Comparison of ENCODE assay signal across 10 cellular contexts in the genomic region with DNA sequence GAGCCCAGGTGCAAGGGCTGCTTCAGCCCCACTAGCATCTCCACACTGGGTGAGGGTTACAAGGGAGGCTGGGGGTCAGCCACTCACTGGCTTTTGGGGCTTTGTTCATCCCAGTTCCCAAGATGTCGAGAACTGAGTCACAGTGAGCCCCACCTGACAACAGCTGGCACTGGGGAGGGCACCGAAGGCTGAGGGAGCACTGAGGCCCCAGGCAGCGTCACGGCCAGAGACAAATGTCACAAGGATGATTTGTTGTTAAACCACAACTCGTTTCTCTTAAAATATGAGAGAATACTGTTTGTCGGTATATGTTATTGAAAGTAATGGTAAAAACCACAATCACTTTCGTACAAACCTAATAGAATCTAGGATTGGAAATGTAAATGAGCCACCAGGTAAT.
DNase-seq lines count a peak whose midpoint lies in the region; ATAC-seq, FAIRE-seq and TF ChIP-seq lines count a peak whose summit lies in the region.
"Had no signal": no experiment of that assay in that cellular context is flagged by ENCODE, and none has a peak within 500 bp of the region (broad histone marks: within the 10 kb centered on the region; RNA-seq: fewer than 3 reads in every experiment).

No MANE protein-coding gene starts in this region.

- peak; percentile 61 for DNase-seq in activated naive CD4-positive, alpha-beta T cell treated with anti-CD3 and anti-CD28 coated beads for 36 hours
- no peak for DNase-seq in activated naive CD4-positive, alpha-beta T cell (lab: John Stamatoyannopoulos, UW)
- DNase-seq in stimulated activated naive CD8-positive, alpha-beta T cell treated with anti-CD3 and anti-CD28 coated beads, Interleukin-15, Interleukin-2, amounts not matched to agents 100 U/mL and 50 U/mL, for 24 hours: peak; percentile 51
- DNase-seq in mesothelial cell of epicardium (ENCODE audit: low spot score in 2 of 2, unreplicated experiment in 2 of 2) (no peak), D721Med (ENCODE audit: insufficient read length, low spot score) (no peak)
- DNase-seq: T1000 had no signal

- ATAC-seq in HG03108 (IDR thresholded peaks at IDR 0.05; ENCODE audit: unreplicated experiment) (peak; percentile 25), GM19023 (IDR thresholded peaks at IDR 0.05; ENCODE audit: unreplicated experiment) (no peak)
- peak; percentile 50 for ATAC-seq in activated T-helper 17 cell treated with anti-CD3 and anti-CD28 coated beads, Interleukin-2, amount 50 U/mL, for 72 hours (replicated peaks)
- ATAC-seq in stimulated activated naive CD8-positive, alpha-beta T cell treated with anti-CD3 and anti-CD28 coated beads, Interleukin-15, Interleukin-2, amounts not matched to agents 100 U/mL and 50 U/mL, for 24 hours: peak; percentile 51

- no peak overlapping the region for H3K4me3 Mint-ChIP-seq in activated naive CD4-positive, alpha-beta T cell treated with anti-CD3 and anti-CD28 coated beads for 36 hours
- H3K4me3 Mint-ChIP-seq in activated T-helper 17 cell treated with anti-CD3 and anti-CD28 coated beads, Interleukin-2, amount 50 U/mL, for 72 hours: peak overlapping the region; percentile 93
- H3K4me3 Mint-ChIP-seq in mesothelial cell of epicardium: no peak overlapping the region

- intact Hi-C loops in activated naive CD4-positive, alpha-beta T cell treated with anti-CD3 and anti-CD28 coated beads for 36 hours (cut with micrococcal nuclease): loop anchor here (2.0 to 5.0 kb wide), 5 partner anchors 31 to 885 kb away; no protein-coding TSS in a partner anchor

- TF ChIP-seq CTCF in mesothelial cell of epicardium (IDR thresholded peaks at IDR 0.05; ENCODE audit: unreplicated experiment): no peak
- no peak for TF ChIP-seq CTCF in D721Med (IDR thresholded peaks at IDR 0.05; ENCODE audit: insufficient read depth, missing control alignments)

- H3K4me1 Mint-ChIP-seq in activated naive CD4-positive, alpha-beta T cell treated with anti-CD3 and anti-CD28 coated beads for 36 hours (ENCODE audit: low read depth): peaks cover 81% of the 10 kb centered on the region
- peaks cover 70% of the 10 kb centered on the region for H3K4me1 Mint-ChIP-seq in activated T-helper 17 cell treated with anti-CD3 and anti-CD28 coated beads, Interleukin-2, amount 50 U/mL, for 72 hours
- H3K4me1 Mint-ChIP-seq in mesothelial cell of epicardium: peaks cover 29% of the 10 kb centered on the region

- no peaks in the 10 kb centered on the region for H3K27me3 Mint-ChIP-seq in activated naive CD4-positive, alpha-beta T cell treated with anti-CD3 and anti-CD28 coated beads for 36 hours (ENCODE audit: low read depth)
- no peaks in the 10 kb centered on the region for H3K27me3 Mint-ChIP-seq in activated T-helper 17 cell treated with anti-CD3 and anti-CD28 coated beads, Interleukin-2, amount 50 U/mL, for 72 hours
- H3K27me3 Mint-ChIP-seq in mesothelial cell of epicardium (ENCODE audit: low read depth): peaks cover 53% of the 10 kb centered on the region

- CTCF ChIA-PET in activated naive CD4-positive, alpha-beta T cell treated with anti-CD3 and anti-CD28 coated beads for 36 hours (lab: Charles Lee): interaction anchor here (1.1 to 1.8 kb wide), 2 partner anchors 33 to 35 kb away, joined by 3 to 8 read pairs; no protein-coding TSS in a partner anchor

- no peak for FAIRE-seq in D721Med (lab: Jason Lieb, UNC)
- FAIRE-seq: astrocyte had no signal

- H3K27ac Mint-ChIP-seq in activated naive CD4-positive, alpha-beta T cell treated with anti-CD3 and anti-CD28 coated beads for 36 hours: peak overlapping the region; percentile 93
- peak overlapping the region; percentile 97 for H3K27ac Mint-ChIP-seq in activated T-helper 17 cell treated with anti-CD3 and anti-CD28 coated beads, Interleukin-2, amount 50 U/mL, for 72 hours
- no peak overlapping the region for H3K27ac Mint-ChIP-seq in mesothelial cell of epicardium

- H3K9me3 Mint-ChIP-seq in activated naive CD4-positive, alpha-beta T cell treated with anti-CD3 and anti-CD28 coated beads for 36 hours: no peaks in the 10 kb centered on the region
- H3K9me3 Mint-ChIP-seq in activated T-helper 17 cell treated with anti-CD3 and anti-CD28 coated beads, Interleukin-2, amount 50 U/mL, for 72 hours: no peaks in the 10 kb centered on the region
- H3K9me3 Mint-ChIP-seq in mesothelial cell of epicardium: peaks cover 3% of the 10 kb centered on the region

- H3K36me3 Mint-ChIP-seq in activated naive CD4-positive, alpha-beta T cell treated with anti-CD3 and anti-CD28 coated beads for 36 hours (ENCODE audit: low read depth): peaks cover 13% of the 10 kb centered on the region
- H3K36me3 Mint-ChIP-seq in activated T-helper 17 cell treated with anti-CD3 and anti-CD28 coated beads, Interleukin-2, amount 50 U/mL, for 72 hours (ENCODE audit: low read depth): peaks cover 20% of the 10 kb centered on the region
- no peaks in the 10 kb centered on the region for H3K36me3 Mint-ChIP-seq in mesothelial cell of epicardium

Comparison
In these comparisons a context has a peak if more than half of its experiments do, and no peak if none do; other contexts are left out.
1. DNase-seq: peak in activated naive CD4-positive, alpha-beta T cell treated with anti-CD3 and anti-CD28 coated beads for 36 hours (single experiment) and stimulated activated naive CD8-positive, alpha-beta T cell treated with anti-CD3 and anti-CD28 coated beads, Interleukin-15, Interleukin-2, amounts not matched to agents 100 U/mL and 50 U/mL, for 24 hours (single experiment); none in activated naive CD4-positive, alpha-beta T cell (0 of 4), mesothelial cell of epicardium (0 of 2) and D721Med (single experiment).